In the genomic region with DNA sequence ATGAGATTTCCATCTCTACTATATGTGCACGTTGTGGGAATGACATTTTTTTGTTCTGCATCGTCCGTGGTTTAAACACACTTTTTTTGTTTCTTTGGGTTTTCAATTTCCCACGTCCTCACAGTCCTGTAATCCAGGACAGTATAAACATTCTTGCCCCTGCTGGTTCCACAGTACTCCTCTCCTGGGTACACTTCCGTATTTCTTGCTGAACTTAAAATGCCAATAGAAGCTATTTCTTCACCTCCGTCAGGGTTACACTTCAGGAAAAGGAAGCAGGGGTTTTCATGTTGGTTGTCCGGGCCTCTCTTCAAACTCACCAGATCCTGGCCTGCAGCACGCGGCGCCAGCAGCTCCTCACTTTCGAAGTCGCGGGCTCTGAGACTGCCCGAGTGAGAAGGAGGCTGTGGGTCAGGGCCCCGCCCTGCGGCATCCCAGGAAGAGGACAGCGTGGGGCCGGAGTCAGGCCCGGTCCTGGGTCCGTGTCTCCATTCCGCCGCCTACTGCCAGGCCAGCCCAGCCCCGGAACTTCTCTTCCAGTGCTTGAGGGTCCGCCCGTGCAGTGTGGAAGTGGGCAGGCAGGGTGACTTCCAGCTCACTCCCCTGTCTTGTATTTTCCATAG, we compare ENCODE assay signal across 20 cellular contexts. TPM values are rescaled to one million over a fixed set of nuclear protein-coding genes. Genes with fewer than 3 reads are reported as not detected.
"Had no signal": no experiment of that assay in that cellular context is flagged by ENCODE, and none has a peak within 500 bp of the region (broad histone marks: within the 10 kb centered on the region; RNA-seq: fewer than 3 reads in every experiment).

No MANE protein-coding gene starts in this region.

- H3K4me3 Mint-ChIP-seq: activated CD4-positive, alpha-beta T cell treated with anti-CD3 and anti-CD28 coated beads, Interleukin-2, amount 10 ng/mL, durations not matched to agents 24 days and 14 days; dendritic cell treated with granulocyte-macrophage colony-stimulating factor and Interleukin-4, amounts not matched to agents 40 ng/mL and 50 ng/mL, for 4 days; naive thymus-derived CD4-positive, alpha-beta T cell had no signal

- H3K4me3 ChIP-seq: gastrocnemius medialis, heart left ventricle, lung, right atrium auricular region, upper lobe of left lung had no signal

- H3K27ac Mint-ChIP-seq: activated CD4-positive, alpha-beta T cell treated with anti-CD3 and anti-CD28 coated beads, Interleukin-2, amount 10 ng/mL, durations not matched to agents 24 days and 14 days; dendritic cell treated with granulocyte-macrophage colony-stimulating factor and Interleukin-4, amounts not matched to agents 40 ng/mL and 50 ng/mL, for 4 days; naive thymus-derived CD4-positive, alpha-beta T cell had no signal

- H3K4me1 ChIP-seq: upper lobe of left lung had no signal

- DNase-seq: activated CD4-positive, alpha-beta T cell treated with anti-CD3 and anti-CD28 coated beads, Interleukin-2, amount 10 ng/mL, durations not matched to agents 24 days and 14 days; activated CD4-positive, CD25-positive, alpha-beta regulatory T cell; activated naive CD4-positive, alpha-beta T cell; anterior cingulate cortex; cerebellar nuclear complex; effector memory CD4-positive, alpha-beta T cell; gastrocnemius medialis; left colon; naive thymus-derived CD4-positive, alpha-beta T cell; stimulated activated CD4-positive, alpha-beta T cell treated with anti-CD3 and anti-CD28 coated beads, Interleukin-4, amount 100 ng/mL, for 24 hours; stimulated activated naive CD8-positive, alpha-beta T cell treated with anti-CD3 and anti-CD28 coated beads, Interleukin-15, Interleukin-2, amounts not matched to agents 100 U/mL and 50 U/mL, for 24 hours; T-helper 2 cell had no signal

- H3K36me3 Mint-ChIP-seq: naive thymus-derived CD4-positive, alpha-beta T cell had no signal

- FAIRE-seq: TTC549 had no signal

- H3K27ac ChIP-seq: gastrocnemius medialis, upper lobe of left lung had no signal

- H3K9me3 Mint-ChIP-seq: activated CD4-positive, alpha-beta T cell treated with anti-CD3 and anti-CD28 coated beads, Interleukin-2, amount 10 ng/mL, durations not matched to agents 24 days and 14 days; dendritic cell treated with granulocyte-macrophage colony-stimulating factor and Interleukin-4, amounts not matched to agents 40 ng/mL and 50 ng/mL, for 4 days had no signal

- H3K27me3 Mint-ChIP-seq: dendritic cell treated with granulocyte-macrophage colony-stimulating factor and Interleukin-4, amounts not matched to agents 40 ng/mL and 50 ng/mL, for 4 days; progenitor cell of endocrine pancreas had no signal

- H3K36me3 ChIP-seq: gastrocnemius medialis, heart left ventricle, right atrium auricular region, upper lobe of left lung had no signal

- ATAC-seq: gastrocnemius medialis; left colon; naive thymus-derived CD4-positive, alpha-beta T cell; stimulated activated naive CD8-positive, alpha-beta T cell treated with anti-CD3 and anti-CD28 coated beads, Interleukin-15, Interleukin-2, amounts not matched to agents 100 U/mL and 50 U/mL, for 24 hours had no signal

- H3K27me3 ChIP-seq: gastrocnemius medialis, heart left ventricle, right atrium auricular region, upper lobe of left lung had no signal

- H3K4me1 Mint-ChIP-seq: activated CD4-positive, alpha-beta T cell treated with anti-CD3 and anti-CD28 coated beads, Interleukin-2, amount 10 ng/mL, durations not matched to agents 24 days and 14 days; naive thymus-derived CD4-positive, alpha-beta T cell had no signal

- H3K9me3 ChIP-seq: gastrocnemius medialis, heart left ventricle, right atrium auricular region, upper lobe of left lung had no signal

RNA-seq across cellular contexts. Expression of a gene that starts 9.7 kb away (rescaled TPM):
- total RNA-seq: activated CD4-positive, alpha-beta T cell treated with anti-CD3 and anti-CD28 coated beads, Interleukin-2, amount 10 ng/mL, durations not matched to agents 24 days and 14 days; heart left ventricle; naive thymus-derived CD4-positive, alpha-beta T cell; right atrium auricular region; skeletal muscle tissue had no signal
- polyA plus RNA-seq: heart left ventricle; naive thymus-derived CD4-positive, alpha-beta T cell had no signal
